In genomic region chr11:110148775-110149744, GRCh38 we compare ENCODE assay signal across 1 cellular context.
A peak's percentile ranks its signal among the peaks of the same experiment; 100 is the strongest.
TF ChIP-seq lines count a peak whose summit lies in the region.

No MANE protein-coding gene starts in this region.

TF ChIP-seq in K562, 482 proteins besides CTCF, POLR2A, EP300 and RAD21 (continued from another document and continues in another):
- TF ChIP-seq, protein P1, sequence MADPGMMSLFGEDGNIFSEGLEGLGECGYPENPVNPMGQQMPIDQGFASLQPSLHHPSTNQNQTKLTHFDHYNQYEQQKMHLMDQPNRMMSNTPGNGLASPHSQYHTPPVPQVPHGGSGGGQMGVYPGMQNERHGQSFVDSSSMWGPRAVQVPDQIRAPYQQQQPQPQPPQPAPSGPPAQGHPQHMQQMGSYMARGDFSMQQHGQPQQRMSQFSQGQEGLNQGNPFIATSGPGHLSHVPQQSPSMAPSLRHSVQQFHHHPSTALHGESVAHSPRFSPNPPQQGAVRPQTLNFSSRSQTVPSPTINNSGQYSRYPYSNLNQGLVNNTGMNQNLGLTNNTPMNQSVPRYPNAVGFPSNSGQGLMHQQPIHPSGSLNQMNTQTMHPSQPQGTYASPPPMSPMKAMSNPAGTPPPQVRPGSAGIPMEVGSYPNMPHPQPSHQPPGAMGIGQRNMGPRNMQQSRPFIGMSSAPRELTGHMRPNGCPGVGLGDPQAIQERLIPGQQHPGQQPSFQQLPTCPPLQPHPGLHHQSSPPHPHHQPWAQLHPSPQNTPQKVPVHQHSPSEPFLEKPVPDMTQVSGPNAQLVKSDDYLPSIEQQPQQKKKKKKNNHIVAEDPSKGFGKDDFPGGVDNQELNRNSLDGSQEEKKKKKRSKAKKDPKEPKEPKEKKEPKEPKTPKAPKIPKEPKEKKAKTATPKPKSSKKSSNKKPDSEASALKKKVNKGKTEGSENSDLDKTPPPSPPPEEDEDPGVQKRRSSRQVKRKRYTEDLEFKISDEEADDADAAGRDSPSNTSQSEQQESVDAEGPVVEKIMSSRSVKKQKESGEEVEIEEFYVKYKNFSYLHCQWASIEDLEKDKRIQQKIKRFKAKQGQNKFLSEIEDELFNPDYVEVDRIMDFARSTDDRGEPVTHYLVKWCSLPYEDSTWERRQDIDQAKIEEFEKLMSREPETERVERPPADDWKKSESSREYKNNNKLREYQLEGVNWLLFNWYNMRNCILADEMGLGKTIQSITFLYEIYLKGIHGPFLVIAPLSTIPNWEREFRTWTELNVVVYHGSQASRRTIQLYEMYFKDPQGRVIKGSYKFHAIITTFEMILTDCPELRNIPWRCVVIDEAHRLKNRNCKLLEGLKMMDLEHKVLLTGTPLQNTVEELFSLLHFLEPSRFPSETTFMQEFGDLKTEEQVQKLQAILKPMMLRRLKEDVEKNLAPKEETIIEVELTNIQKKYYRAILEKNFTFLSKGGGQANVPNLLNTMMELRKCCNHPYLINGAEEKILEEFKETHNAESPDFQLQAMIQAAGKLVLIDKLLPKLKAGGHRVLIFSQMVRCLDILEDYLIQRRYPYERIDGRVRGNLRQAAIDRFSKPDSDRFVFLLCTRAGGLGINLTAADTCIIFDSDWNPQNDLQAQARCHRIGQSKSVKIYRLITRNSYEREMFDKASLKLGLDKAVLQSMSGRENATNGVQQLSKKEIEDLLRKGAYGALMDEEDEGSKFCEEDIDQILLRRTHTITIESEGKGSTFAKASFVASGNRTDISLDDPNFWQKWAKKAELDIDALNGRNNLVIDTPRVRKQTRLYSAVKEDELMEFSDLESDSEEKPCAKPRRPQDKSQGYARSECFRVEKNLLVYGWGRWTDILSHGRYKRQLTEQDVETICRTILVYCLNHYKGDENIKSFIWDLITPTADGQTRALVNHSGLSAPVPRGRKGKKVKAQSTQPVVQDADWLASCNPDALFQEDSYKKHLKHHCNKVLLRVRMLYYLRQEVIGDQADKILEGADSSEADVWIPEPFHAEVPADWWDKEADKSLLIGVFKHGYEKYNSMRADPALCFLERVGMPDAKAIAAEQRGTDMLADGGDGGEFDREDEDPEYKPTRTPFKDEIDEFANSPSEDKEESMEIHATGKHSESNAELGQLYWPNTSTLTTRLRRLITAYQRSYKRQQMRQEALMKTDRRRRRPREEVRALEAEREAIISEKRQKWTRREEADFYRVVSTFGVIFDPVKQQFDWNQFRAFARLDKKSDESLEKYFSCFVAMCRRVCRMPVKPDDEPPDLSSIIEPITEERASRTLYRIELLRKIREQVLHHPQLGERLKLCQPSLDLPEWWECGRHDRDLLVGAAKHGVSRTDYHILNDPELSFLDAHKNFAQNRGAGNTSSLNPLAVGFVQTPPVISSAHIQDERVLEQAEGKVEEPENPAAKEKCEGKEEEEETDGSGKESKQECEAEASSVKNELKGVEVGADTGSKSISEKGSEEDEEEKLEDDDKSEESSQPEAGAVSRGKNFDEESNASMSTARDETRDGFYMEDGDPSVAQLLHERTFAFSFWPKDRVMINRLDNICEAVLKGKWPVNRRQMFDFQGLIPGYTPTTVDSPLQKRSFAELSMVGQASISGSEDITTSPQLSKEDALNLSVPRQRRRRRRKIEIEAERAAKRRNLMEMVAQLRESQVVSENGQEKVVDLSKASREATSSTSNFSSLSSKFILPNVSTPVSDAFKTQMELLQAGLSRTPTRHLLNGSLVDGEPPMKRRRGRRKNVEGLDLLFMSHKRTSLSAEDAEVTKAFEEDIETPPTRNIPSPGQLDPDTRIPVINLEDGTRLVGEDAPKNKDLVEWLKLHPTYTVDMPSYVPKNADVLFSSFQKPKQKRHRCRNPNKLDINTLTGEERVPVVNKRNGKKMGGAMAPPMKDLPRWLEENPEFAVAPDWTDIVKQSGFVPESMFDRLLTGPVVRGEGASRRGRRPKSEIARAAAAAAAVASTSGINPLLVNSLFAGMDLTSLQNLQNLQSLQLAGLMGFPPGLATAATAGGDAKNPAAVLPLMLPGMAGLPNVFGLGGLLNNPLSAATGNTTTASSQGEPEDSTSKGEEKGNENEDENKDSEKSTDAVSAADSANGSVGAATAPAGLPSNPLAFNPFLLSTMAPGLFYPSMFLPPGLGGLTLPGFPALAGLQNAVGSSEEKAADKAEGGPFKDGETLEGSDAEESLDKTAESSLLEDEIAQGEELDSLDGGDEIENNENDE (IDR thresholded peaks at IDR 0.05; ENCODE audit: low read depth, low read length) = no peak
- TF ChIP-seq BRD9 (IDR thresholded peaks at IDR 0.05; ENCODE audit: low read depth, partially characterized antibody) = no peak
- TF ChIP-seq KAT2B (IDR thresholded peaks at IDR 0.05; ENCODE audit: low read depth, low read length) = no peak
- TF ChIP-seq FOXA1 (IDR thresholded peaks at IDR 0.05; ENCODE audit: borderline replicate concordance) = no peak
- no peak for TF ChIP-seq HMG20A (CRISPR knock-in tag; conservative IDR thresholded peaks at IDR 0.05)
- TF ChIP-seq TEAD4 (IDR thresholded peaks at IDR 0.05; ENCODE audit: low read length) = peak; percentile 75
- TF ChIP-seq TEAD4 (CRISPR knock-in tag; IDR thresholded peaks at IDR 0.05; ENCODE audit: borderline replicate concordance) = no peak
- no peak for TF ChIP-seq NEUROD1 (IDR thresholded peaks at IDR 0.05; ENCODE audit: borderline replicate concordance, low read depth, low read length, partially characterized antibody)
- TF ChIP-seq MTA3 (IDR thresholded peaks at IDR 0.05; ENCODE audit: borderline replicate concordance) = no peak
- no peak for TF ChIP-seq CREB3L1 (IDR thresholded peaks at IDR 0.05; ENCODE audit: borderline replicate concordance, low read depth)
- TF ChIP-seq ARID2 (IDR thresholded peaks at IDR 0.05) = no peak
- TF ChIP-seq CC2D1A (IDR thresholded peaks at IDR 0.05) = no peak
- TF ChIP-seq POLR2G (IDR thresholded peaks at IDR 0.05; ENCODE audit: low read depth, low read length) = no peak
- no peak for TF ChIP-seq MYBL2 (IDR thresholded peaks at IDR 0.05; ENCODE audit: low read depth)
- no peak for TF ChIP-seq MYBL2 (CRISPR knock-in tag; IDR thresholded peaks at IDR 0.05; ENCODE audit: borderline replicate concordance)
- TF ChIP-seq ZNF589 (CRISPR knock-in tag; IDR thresholded peaks at IDR 0.05; ENCODE audit: low read depth) = no peak
- TF ChIP-seq BHLHE40 (IDR thresholded peaks at IDR 0.05; ENCODE audit: low read length) = no peak
- TF ChIP-seq MEIS2 (IDR thresholded peaks at IDR 0.05; ENCODE audit: partially characterized antibody) = peak; percentile 74
- no peak for TF ChIP-seq SNRNP70 (optimal IDR thresholded peaks at IDR 0.05; ENCODE audit: low read depth, low read length)
- no peak for TF ChIP-seq KAT8 (IDR thresholded peaks at IDR 0.05; ENCODE audit: low read depth)
- TF ChIP-seq PTTG1 (tag; IDR thresholded peaks at IDR 0.05; ENCODE audit: low read depth) = no peak
- TF ChIP-seq TCFL5 (CRISPR knock-in tag; conservative IDR thresholded peaks at IDR 0.05) = no peak
- TF ChIP-seq CGGBP1 (CRISPR knock-in tag; IDR thresholded peaks at IDR 0.05) = no peak
- TF ChIP-seq PRPF4 (IDR thresholded peaks at IDR 0.05; ENCODE audit: insufficient read depth, low read depth, low read length, poor library complexity, severe bottlenecking) = no peak
- no peak for TF ChIP-seq ZNF347 (CRISPR knock-in tag; IDR thresholded peaks at IDR 0.05; ENCODE audit: low read depth)
- peak; percentile 91 for TF ChIP-seq JUND (IDR thresholded peaks at IDR 0.05; ENCODE audit: borderline replicate concordance, low read depth, low read length)
- TF ChIP-seq JUND (tag; IDR thresholded peaks at IDR 0.05; ENCODE audit: borderline replicate concordance, low read depth, low read length) = peak; percentile 89
- TF ChIP-seq HDAC1 (IDR thresholded peaks at IDR 0.05) = peak in 1 of 2 experiments; percentile 24; a peak in 1 of 4 replicates
- 0 out of 2 replicates have a peak, but pooled peaks have one; percentile 23 for TF ChIP-seq ZNF316 (IDR thresholded peaks at IDR 0.05)
- TF ChIP-seq MXI1 (IDR thresholded peaks at IDR 0.05; ENCODE audit: low read depth, low read length) = no peak
- no peak for TF ChIP-seq ZNF184 (CRISPR knock-in tag; IDR thresholded peaks at IDR 0.05)
- peak; percentile 18; the same call in 1 of the 2 replicates for TF ChIP-seq POLR2AphosphoS5 (IDR thresholded peaks at IDR 0.05; ENCODE audit: control insufficient read depth, insufficient read depth, low read depth, low read length)
- no peak for TF ChIP-seq RBM34 (IDR thresholded peaks at IDR 0.05; ENCODE audit: borderline replicate concordance, insufficient read depth, low read length)
- TF ChIP-seq MAFF (IDR thresholded peaks at IDR 0.05; ENCODE audit: low read length) = peak; percentile 15; the same call in 1 of the 2 replicates
- TF ChIP-seq E2F6 (IDR thresholded peaks at IDR 0.05; ENCODE audit: borderline replicate concordance in 1 of 2, extremely low read depth in 1 of 2, insufficient read depth in 1 of 2, insufficient read length in 1 of 2, low read depth in 1 of 2, low read length in 1 of 2, poor library complexity in 1 of 2, severe bottlenecking in 1 of 2) = no peak
- TF ChIP-seq ZNF143 (CRISPR knock-in tag; IDR thresholded peaks at IDR 0.05) = no peak
- TF ChIP-seq, protein P2, sequence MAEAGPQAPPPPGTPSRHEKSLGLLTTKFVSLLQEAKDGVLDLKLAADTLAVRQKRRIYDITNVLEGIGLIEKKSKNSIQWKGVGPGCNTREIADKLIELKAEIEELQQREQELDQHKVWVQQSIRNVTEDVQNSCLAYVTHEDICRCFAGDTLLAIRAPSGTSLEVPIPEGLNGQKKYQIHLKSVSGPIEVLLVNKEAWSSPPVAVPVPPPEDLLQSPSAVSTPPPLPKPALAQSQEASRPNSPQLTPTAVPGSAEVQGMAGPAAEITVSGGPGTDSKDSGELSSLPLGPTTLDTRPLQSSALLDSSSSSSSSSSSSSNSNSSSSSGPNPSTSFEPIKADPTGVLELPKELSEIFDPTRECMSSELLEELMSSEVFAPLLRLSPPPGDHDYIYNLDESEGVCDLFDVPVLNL (CRISPR knock-in tag; IDR thresholded peaks at IDR 0.05; ENCODE audit: low read depth) = no peak
- TF ChIP-seq RBM17 (IDR thresholded peaks at IDR 0.05; ENCODE audit: borderline replicate concordance, low read depth, low read length) = no peak
- TF ChIP-seq, protein P3, sequence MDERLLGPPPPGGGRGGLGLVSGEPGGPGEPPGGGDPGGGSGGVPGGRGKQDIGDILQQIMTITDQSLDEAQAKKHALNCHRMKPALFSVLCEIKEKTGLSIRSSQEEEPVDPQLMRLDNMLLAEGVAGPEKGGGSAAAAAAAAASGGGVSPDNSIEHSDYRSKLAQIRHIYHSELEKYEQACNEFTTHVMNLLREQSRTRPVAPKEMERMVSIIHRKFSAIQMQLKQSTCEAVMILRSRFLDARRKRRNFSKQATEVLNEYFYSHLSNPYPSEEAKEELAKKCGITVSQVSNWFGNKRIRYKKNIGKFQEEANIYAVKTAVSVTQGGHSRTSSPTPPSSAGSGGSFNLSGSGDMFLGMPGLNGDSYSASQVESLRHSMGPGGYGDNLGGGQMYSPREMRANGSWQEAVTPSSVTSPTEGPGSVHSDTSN (CRISPR knock-in tag; IDR thresholded peaks at IDR 0.05; ENCODE audit: low read depth) = no peak
- TF ChIP-seq, protein P3 (tag; conservative IDR thresholded peaks at IDR 0.05; ENCODE audit: low read depth) = 0 out of 2 replicates have a peak, but pooled peaks have one; percentile 43
- no peak for TF ChIP-seq TAF15 (IDR thresholded peaks at IDR 0.05; ENCODE audit: low read depth, low read length)
- no peak for TF ChIP-seq ZBTB49 (CRISPR knock-in tag; IDR thresholded peaks at IDR 0.05; ENCODE audit: borderline replicate concordance)
